Comparison of ENCODE assay signal across 8 cellular contexts in the genomic region with DNA sequence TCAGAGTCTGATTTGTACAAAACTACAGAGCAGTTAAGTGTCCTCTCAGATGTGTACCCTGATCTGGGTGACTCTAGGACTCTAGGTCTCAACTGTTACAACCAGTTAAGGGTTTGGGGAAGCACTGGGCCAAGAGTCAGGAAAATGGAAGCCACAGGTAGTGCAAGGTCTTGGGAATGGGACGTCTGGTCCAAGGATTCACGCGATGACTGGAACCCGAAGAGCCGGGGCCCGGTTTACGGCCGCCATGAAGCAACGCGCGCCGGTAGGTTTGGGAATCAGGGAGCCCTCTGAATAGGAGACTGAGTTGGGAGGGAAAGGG. TPM values are rescaled to one million over a fixed set of nuclear protein-coding genes. Genes with fewer than 3 reads are reported as not detected.
DNase-seq lines count a peak whose midpoint lies in the region; ATAC-seq and TF ChIP-seq lines count a peak whose summit lies in the region.

No MANE protein-coding gene starts in this region.

- H3K27ac ChIP-seq in Peyer's patch: peak overlapping the region in 3 of 4 donors; percentile 78 to 90 (median 86)

- H3K4me3 ChIP-seq in GM08714 (ENCODE audit: low read length): peak overlapping the region; percentile 85; the same call in 1 of the 2 replicates
- peak overlapping the region; percentile 58 for H3K4me3 ChIP-seq in HFF-Myc (replicated peaks; ENCODE audit: low read depth, low read length)
- peak overlapping the region; percentile 56 to 80 (median 66) for H3K4me3 ChIP-seq in Peyer's patch
- H3K4me3 ChIP-seq in epithelial cell of proximal tubule (ENCODE audit: low read depth, low read length): peak overlapping the region; percentile 58

- no peaks in the 10 kb centered on the region for H3K27me3 ChIP-seq in Peyer's patch

- peaks cover 0 to 6% (median 0%) of the 10 kb centered on the region in 4 donors for H3K4me1 ChIP-seq in Peyer's patch

- H3K9me3 ChIP-seq in Peyer's patch: no peaks in the 10 kb centered on the region

- TF ChIP-seq CTCF in HFF-Myc (IDR thresholded peaks at IDR 0.05; ENCODE audit: low read depth, low read length, missing control alignments): no peak
- TF ChIP-seq CTCF in Peyer's patch (IDR thresholded peaks at IDR 0.05): no peak
- no peak for TF ChIP-seq CTCF in epithelial cell of proximal tubule (conservative IDR thresholded peaks at IDR 0.05; ENCODE audit: low read depth, low read length)
- TF ChIP-seq CTCF in omental fat pad (IDR thresholded peaks at IDR 0.05): no peak

- DNase-seq in HFF-Myc (ENCODE audit: extremely low read depth, low read depth) (no peak), Peyer's patch (no peak), epithelial cell of proximal tubule (ENCODE audit: low read depth) (no peak), omental fat pad (ENCODE audit: low spot score) (no peak), SKM-1 (lab: John Stamatoyannopoulos, UW; ENCODE audit: unreplicated experiment) (no peak), LoVo (ENCODE audit: low spot score) (no peak), NCI-H2196 (lab: John Stamatoyannopoulos, UW; ENCODE audit: unreplicated experiment) (no peak)

- peak; percentile 38 for ATAC-seq in omental fat pad (ENCODE audit: low FRiP score)

- TF ChIP-seq POLR2A in Peyer's patch (IDR thresholded peaks at IDR 0.05): no peak

- no peaks in the 10 kb centered on the region for H3K36me3 ChIP-seq in Peyer's patch

RNA-seq across cellular contexts. Expression of gene HPRT1, which starts 0.3 kb away (rescaled TPM):
- total RNA-seq in Peyer's patch (10 to 100 TPM; 11.6 to 19.4 (median 17.6) TPM), epithelial cell of proximal tubule (14.8 and 22.1 TPM in 2 replicates), omental fat pad (10 to 100 TPM in 2 of 4 donors, 1 to 10 TPM in 2; 6.9 to 21.7 (median 10.6) TPM)
